Comparison of ENCODE assay signal across 1 cellular context in the genomic region with DNA sequence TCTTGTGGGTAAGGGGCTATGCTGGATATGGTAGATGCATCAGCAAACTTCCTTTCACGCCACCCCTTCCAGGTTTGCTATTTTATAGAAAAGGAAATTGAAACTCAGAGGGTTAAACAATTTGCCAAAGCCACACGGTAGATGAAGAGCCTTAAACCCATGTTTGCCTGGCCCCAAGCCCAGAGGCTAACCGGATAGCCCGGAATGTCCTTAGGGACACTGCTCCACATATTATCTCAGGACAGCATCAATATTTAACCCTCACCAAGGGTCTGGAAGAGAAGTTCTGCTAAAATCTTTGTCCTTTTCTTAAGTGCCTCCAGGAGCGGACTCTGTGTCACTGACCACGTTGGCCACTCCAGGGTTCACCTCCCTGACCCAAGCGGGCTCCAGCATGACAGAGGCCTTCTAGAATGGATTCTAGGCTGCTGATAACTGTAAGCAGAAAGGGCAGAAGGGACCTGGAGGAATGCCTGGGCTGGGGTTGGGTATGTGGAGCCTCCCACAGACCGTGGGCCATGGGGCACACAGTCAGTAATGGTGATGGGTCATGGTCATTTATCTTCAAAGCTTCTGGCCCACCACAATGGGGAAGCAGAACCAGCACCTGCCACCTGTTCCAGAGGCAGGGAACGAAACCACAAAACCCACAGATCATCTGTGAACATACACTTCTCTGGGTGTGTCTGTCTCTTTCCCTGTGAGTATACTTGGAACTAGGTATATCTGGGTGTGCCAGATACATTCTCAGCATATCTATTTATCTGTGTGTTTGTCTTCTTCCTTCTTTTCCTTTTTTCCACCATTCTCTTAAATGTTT.
TF ChIP-seq lines count a peak whose summit lies in the region.

No MANE protein-coding gene starts in this region.

TF ChIP-seq in K562, 482 proteins besides CTCF, POLR2A, EP300 and RAD21 (continued from another document and continues in another):
- no peak for TF ChIP-seq POLR3A (IDR thresholded peaks at IDR 0.05; ENCODE audit: borderline replicate concordance, extremely low read depth, insufficient read depth, insufficient read length)
- TF ChIP-seq ZFP36 (IDR thresholded peaks at IDR 0.05; ENCODE audit: low read depth, low read length, partially characterized antibody), result no peak
- TF ChIP-seq IFI16 (CRISPR knock-in tag; IDR thresholded peaks at IDR 0.05), result no peak
- TF ChIP-seq GABPB2 (CRISPR knock-in tag; conservative IDR thresholded peaks at IDR 0.05), result no peak
- TF ChIP-seq E2F4 (CRISPR knock-in tag; IDR thresholded peaks at IDR 0.05; ENCODE audit: low read depth), result no peak
- no peak for TF ChIP-seq FOXO4 (CRISPR knock-in tag; IDR thresholded peaks at IDR 0.05)
- no peak for TF ChIP-seq ZNF668 (CRISPR knock-in tag; IDR thresholded peaks at IDR 0.05)
- TF ChIP-seq, protein P1, sequence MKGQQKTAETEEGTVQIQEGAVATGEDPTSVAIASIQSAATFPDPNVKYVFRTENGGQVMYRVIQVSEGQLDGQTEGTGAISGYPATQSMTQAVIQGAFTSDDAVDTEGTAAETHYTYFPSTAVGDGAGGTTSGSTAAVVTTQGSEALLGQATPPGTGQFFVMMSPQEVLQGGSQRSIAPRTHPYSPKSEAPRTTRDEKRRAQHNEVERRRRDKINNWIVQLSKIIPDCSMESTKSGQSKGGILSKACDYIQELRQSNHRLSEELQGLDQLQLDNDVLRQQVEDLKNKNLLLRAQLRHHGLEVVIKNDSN (CRISPR knock-in tag; IDR thresholded peaks at IDR 0.05), result no peak
- no peak for TF ChIP-seq THRAP3 (IDR thresholded peaks at IDR 0.05; ENCODE audit: borderline replicate concordance)
- TF ChIP-seq ZNF143 (CRISPR knock-in tag; IDR thresholded peaks at IDR 0.05), result no peak
- TF ChIP-seq ADNP (tag; IDR thresholded peaks at IDR 0.05), result no peak
- TF ChIP-seq KDM1A (IDR thresholded peaks at IDR 0.05), result peak; percentile 21 to 67; a peak in 2 of 4 replicates
- TF ChIP-seq CHD2 (IDR thresholded peaks at IDR 0.05; ENCODE audit: low read depth, low read length), result no peak
- TF ChIP-seq ZNF77 (CRISPR knock-in tag; IDR thresholded peaks at IDR 0.05), result no peak
- no peak for TF ChIP-seq CXXC5 (CRISPR knock-in tag; IDR thresholded peaks at IDR 0.05)
- no peak for TF ChIP-seq TAF7 (tag; IDR thresholded peaks at IDR 0.05)
- no peak for TF ChIP-seq FOXK1 (CRISPR knock-in tag; IDR thresholded peaks at IDR 0.05; ENCODE audit: borderline replicate concordance)
- no peak for TF ChIP-seq MXI1 (IDR thresholded peaks at IDR 0.05; ENCODE audit: low read depth, low read length)
- TF ChIP-seq ETS2 (tag; IDR thresholded peaks at IDR 0.05; ENCODE audit: borderline replicate concordance, poor library complexity, severe bottlenecking), result no peak
- TF ChIP-seq SP1 (CRISPR knock-in tag; IDR thresholded peaks at IDR 0.05), result 0 out of 2 replicates have a peak, but pooled peaks have one; percentile 36
- TF ChIP-seq ETV1 (tag; conservative IDR thresholded peaks at IDR 0.05; ENCODE audit: low read depth), result no peak
- TF ChIP-seq ZBTB7A (IDR thresholded peaks at IDR 0.05; ENCODE audit: borderline replicate concordance, control insufficient read depth, low read depth, low read length), result no peak
- TF ChIP-seq RBM17 (IDR thresholded peaks at IDR 0.05; ENCODE audit: borderline replicate concordance, low read depth, low read length), result no peak
- TF ChIP-seq RAD51 (IDR thresholded peaks at IDR 0.05; ENCODE audit: borderline replicate concordance, low read depth), result no peak
- no peak for TF ChIP-seq HEY1 (CRISPR knock-in tag; IDR thresholded peaks at IDR 0.05; ENCODE audit: borderline replicate concordance)
- TF ChIP-seq HDAC8 (tag; IDR thresholded peaks at IDR 0.05), result no peak
- TF ChIP-seq, protein P2, sequence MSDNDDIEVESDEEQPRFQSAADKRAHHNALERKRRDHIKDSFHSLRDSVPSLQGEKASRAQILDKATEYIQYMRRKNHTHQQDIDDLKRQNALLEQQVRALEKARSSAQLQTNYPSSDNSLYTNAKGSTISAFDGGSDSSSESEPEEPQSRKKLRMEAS (CRISPR knock-in tag; IDR thresholded peaks at IDR 0.05), result no peak
- no peak for TF ChIP-seq DEAF1 (CRISPR knock-in tag; IDR thresholded peaks at IDR 0.05)
- peak; percentile 28; the same call in 1 of the 2 replicates for TF ChIP-seq VEZF1 (CRISPR knock-in tag; IDR thresholded peaks at IDR 0.05)
- TF ChIP-seq, protein P3, sequence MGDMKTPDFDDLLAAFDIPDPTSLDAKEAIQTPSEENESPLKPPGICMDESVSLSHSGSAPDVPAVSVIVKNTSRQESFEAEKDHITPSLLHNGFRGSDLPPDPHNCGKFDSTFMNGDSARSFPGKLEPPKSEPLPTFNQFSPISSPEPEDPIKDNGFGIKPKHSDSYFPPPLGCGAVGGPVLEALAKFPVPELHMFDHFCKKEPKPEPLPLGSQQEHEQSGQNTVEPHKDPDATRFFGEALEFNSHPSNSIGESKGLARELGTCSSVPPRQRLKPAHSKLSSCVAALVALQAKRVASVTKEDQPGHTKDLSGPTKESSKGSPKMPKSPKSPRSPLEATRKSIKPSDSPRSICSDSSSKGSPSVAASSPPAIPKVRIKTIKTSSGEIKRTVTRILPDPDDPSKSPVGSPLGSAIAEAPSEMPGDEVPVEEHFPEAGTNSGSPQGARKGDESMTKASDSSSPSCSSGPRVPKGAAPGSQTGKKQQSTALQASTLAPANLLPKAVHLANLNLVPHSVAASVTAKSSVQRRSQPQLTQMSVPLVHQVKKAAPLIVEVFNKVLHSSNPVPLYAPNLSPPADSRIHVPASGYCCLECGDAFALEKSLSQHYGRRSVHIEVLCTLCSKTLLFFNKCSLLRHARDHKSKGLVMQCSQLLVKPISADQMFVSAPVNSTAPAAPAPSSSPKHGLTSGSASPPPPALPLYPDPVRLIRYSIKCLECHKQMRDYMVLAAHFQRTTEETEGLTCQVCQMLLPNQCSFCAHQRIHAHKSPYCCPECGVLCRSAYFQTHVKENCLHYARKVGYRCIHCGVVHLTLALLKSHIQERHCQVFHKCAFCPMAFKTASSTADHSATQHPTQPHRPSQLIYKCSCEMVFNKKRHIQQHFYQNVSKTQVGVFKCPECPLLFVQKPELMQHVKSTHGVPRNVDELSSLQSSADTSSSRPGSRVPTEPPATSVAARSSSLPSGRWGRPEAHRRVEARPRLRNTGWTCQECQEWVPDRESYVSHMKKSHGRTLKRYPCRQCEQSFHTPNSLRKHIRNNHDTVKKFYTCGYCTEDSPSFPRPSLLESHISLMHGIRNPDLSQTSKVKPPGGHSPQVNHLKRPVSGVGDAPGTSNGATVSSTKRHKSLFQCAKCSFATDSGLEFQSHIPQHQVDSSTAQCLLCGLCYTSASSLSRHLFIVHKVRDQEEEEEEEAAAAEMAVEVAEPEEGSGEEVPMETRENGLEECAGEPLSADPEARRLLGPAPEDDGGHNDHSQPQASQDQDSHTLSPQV (IDR thresholded peaks at IDR 0.05), result 0 out of 2 replicates have a peak, but pooled peaks have one; percentile 24
- no peak for TF ChIP-seq CEBPG (CRISPR knock-in tag; IDR thresholded peaks at IDR 0.05)
- TF ChIP-seq CEBPG (tag; conservative IDR thresholded peaks at IDR 0.05 in 1 of 2, IDR thresholded peaks at IDR 0.05 in 1 of 2), result no peak
- no peak for TF ChIP-seq ZNF12 (CRISPR knock-in tag; IDR thresholded peaks at IDR 0.05)
- no peak for TF ChIP-seq NFXL1 (CRISPR knock-in tag; IDR thresholded peaks at IDR 0.05)
- no peak for TF ChIP-seq ESRRB (CRISPR knock-in tag; IDR thresholded peaks at IDR 0.05; ENCODE audit: borderline replicate concordance)
- TF ChIP-seq ZNF212 (CRISPR knock-in tag; IDR thresholded peaks at IDR 0.05), result no peak
- peak; percentile 81 for TF ChIP-seq STAT5A (IDR thresholded peaks at IDR 0.05; ENCODE audit: borderline replicate concordance, low read length)
- TF ChIP-seq NFIX (CRISPR knock-in tag; IDR thresholded peaks at IDR 0.05; ENCODE audit: low read depth), result no peak
- no peak for TF ChIP-seq FOXA1 (IDR thresholded peaks at IDR 0.05; ENCODE audit: borderline replicate concordance)
- no peak for TF ChIP-seq ZNF445 (CRISPR knock-in tag; IDR thresholded peaks at IDR 0.05; ENCODE audit: low read depth)
- no peak for TF ChIP-seq WHSC1 (IDR thresholded peaks at IDR 0.05; ENCODE audit: low read length)
- TF ChIP-seq CCAR2 (IDR thresholded peaks at IDR 0.05; ENCODE audit: low read depth, low read length), result no peak
- no peak for TF ChIP-seq LCOR (CRISPR knock-in tag; IDR thresholded peaks at IDR 0.05)
- TF ChIP-seq RBFOX2 (IDR thresholded peaks at IDR 0.05; ENCODE audit: low read depth, low read length), result no peak
- TF ChIP-seq ARID1B (IDR thresholded peaks at IDR 0.05), result peak; percentile 95
- peak; percentile 39; the same call in 1 of the 2 replicates for TF ChIP-seq NBN (IDR thresholded peaks at IDR 0.05; ENCODE audit: low read depth)
- no peak for TF ChIP-seq ZC3H11A (IDR thresholded peaks at IDR 0.05; ENCODE audit: low read depth, low read length)
- TF ChIP-seq, protein P4, sequence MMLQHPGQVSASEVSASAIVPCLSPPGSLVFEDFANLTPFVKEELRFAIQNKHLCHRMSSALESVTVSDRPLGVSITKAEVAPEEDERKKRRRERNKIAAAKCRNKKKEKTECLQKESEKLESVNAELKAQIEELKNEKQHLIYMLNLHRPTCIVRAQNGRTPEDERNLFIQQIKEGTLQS (IDR thresholded peaks at IDR 0.05), result peak; percentile 9; the same call in 1 of the 2 replicates
- TF ChIP-seq, protein P4 (CRISPR knock-in tag; conservative IDR thresholded peaks at IDR 0.05), result no peak
- TF ChIP-seq PURB (CRISPR knock-in tag; IDR thresholded peaks at IDR 0.05; ENCODE audit: low read depth), result no peak
- no peak for TF ChIP-seq HMG20B (CRISPR knock-in tag; IDR thresholded peaks at IDR 0.05)
- no peak for TF ChIP-seq NUFIP1 (IDR thresholded peaks at IDR 0.05; ENCODE audit: partially characterized antibody)
- TF ChIP-seq PHF8 (IDR thresholded peaks at IDR 0.05; ENCODE audit: borderline replicate concordance, low read length), result no peak
- TF ChIP-seq ZNF512 (tag; IDR thresholded peaks at IDR 0.05), result no peak
- TF ChIP-seq ELF1 (tag; IDR thresholded peaks at IDR 0.05), result no peak
- no peak for TF ChIP-seq NR2C1 (IDR thresholded peaks at IDR 0.05)
- TF ChIP-seq NR2C1 (tag; IDR thresholded peaks at IDR 0.05), result no peak
- TF ChIP-seq, protein P5, sequence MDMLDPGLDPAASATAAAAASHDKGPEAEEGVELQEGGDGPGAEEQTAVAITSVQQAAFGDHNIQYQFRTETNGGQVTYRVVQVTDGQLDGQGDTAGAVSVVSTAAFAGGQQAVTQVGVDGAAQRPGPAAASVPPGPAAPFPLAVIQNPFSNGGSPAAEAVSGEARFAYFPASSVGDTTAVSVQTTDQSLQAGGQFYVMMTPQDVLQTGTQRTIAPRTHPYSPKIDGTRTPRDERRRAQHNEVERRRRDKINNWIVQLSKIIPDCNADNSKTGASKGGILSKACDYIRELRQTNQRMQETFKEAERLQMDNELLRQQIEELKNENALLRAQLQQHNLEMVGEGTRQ (CRISPR knock-in tag; IDR thresholded peaks at IDR 0.05), result no peak
